ENCODE assay signal across 21 cellular contexts in the genomic region with DNA sequence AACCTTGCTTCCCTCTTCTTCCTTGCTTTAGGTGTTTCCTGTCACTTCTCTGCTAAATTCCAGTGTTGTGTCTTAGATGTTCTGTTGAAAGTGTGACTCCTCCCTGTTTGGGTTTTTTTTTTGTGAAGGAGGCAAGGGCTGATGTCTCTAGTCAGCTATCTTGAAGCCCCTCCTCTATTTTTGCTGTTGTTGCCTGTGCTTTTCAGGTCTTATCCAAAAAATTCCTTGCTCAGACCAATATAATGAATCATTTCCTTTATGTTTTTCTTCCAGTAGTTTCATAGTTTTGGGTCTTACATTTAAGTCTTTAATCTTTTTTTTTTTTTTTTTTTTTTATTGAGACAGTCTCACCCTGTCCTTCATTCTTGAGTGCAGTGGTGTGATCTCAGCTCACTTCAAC.
"Had no signal": no experiment of that assay in that cellular context is flagged by ENCODE, and none has a peak within 500 bp of the region (broad histone marks: within the 10 kb centered on the region; RNA-seq: fewer than 3 reads in every experiment).

No MANE protein-coding gene starts in this region.

- H3K4me1 Mint-ChIP-seq: nephron had no signal

- H3K36me3 ChIP-seq: lower lobe of right lung, tibial artery had no signal

- H3K4me3 ChIP-seq: dorsolateral prefrontal cortex, lower lobe of right lung, tibial artery had no signal

- DNase-seq: activated CD4-positive, alpha-beta T cell treated with anti-CD3 and anti-CD28 coated beads, Interleukin-2, amount 10 ng/mL, durations not matched to agents 24 days and 14 days; activated CD8-positive, alpha-beta T cell treated with anti-CD3 and anti-CD28 coated beads, Interleukin-2, amount 10 ng/mL, durations not matched to agents 7 days and 5 days; activated naive CD4-positive, alpha-beta T cell treated with anti-CD3 and anti-CD28 coated beads for 36 hours; activated T-cell treated with anti-CD3 and anti-CD28 coated beads, Interleukin-2, amount 50 U/mL, for 4 hours; dorsolateral prefrontal cortex; foreskin melanocyte; glutamatergic neuron; hypothalamus; islet precursor cell; lower lobe of right lung; posterior cingulate gyrus; retina; stimulated activated CD4-positive, alpha-beta T cell treated with anti-CD3 and anti-CD28 coated beads, Interleukin-12 subunit alpha, Interleukin-12 subunit beta, amount 100 ng/mL, for 4 hours; stimulated activated CD4-positive, alpha-beta T cell treated with anti-CD3 and anti-CD28 coated beads, Interleukin-1b, Interleukin-23, amount 100 ng/mL, for 48 hours; stimulated activated CD8-positive, alpha-beta memory T cell treated with anti-CD3 and anti-CD28 coated beads, Interleukin-4, amount 100 ng/mL, for 48 hours; stimulated activated naive CD4-positive, alpha-beta T cell treated with Interleukin-2 at 50 U/mL for 16 hours; substantia nigra; T1000; tibial artery had no signal

- H3K27ac ChIP-seq: dorsolateral prefrontal cortex, epithelial cell of prostate, lower lobe of right lung, tibial artery had no signal

- ATAC-seq: activated CD8-positive, alpha-beta T cell treated with anti-CD3 and anti-CD28 coated beads, Interleukin-2, amount 10 ng/mL, durations not matched to agents 7 days and 5 days; activated T-cell treated with anti-CD3 and anti-CD28 coated beads, Interleukin-2, amount 50 U/mL, for 4 hours had no signal

- H3K27ac Mint-ChIP-seq: activated CD4-positive, alpha-beta T cell treated with anti-CD3 and anti-CD28 coated beads, Interleukin-2, amount 10 ng/mL, durations not matched to agents 24 days and 14 days; activated CD8-positive, alpha-beta T cell treated with anti-CD3 and anti-CD28 coated beads, Interleukin-2, amount 10 ng/mL, durations not matched to agents 7 days and 5 days; activated naive CD4-positive, alpha-beta T cell treated with anti-CD3 and anti-CD28 coated beads for 36 hours; nephron had no signal

- H3K4me3 Mint-ChIP-seq: activated CD4-positive, alpha-beta T cell treated with anti-CD3 and anti-CD28 coated beads, Interleukin-2, amount 10 ng/mL, durations not matched to agents 24 days and 14 days; activated CD8-positive, alpha-beta T cell treated with anti-CD3 and anti-CD28 coated beads, Interleukin-2, amount 10 ng/mL, durations not matched to agents 7 days and 5 days; activated naive CD4-positive, alpha-beta T cell treated with anti-CD3 and anti-CD28 coated beads for 36 hours; activated T-cell treated with anti-CD3 and anti-CD28 coated beads, Interleukin-2, amount 50 U/mL, for 4 hours; nephron had no signal

- H3K27me3 Mint-ChIP-seq: activated CD4-positive, alpha-beta T cell treated with anti-CD3 and anti-CD28 coated beads, Interleukin-2, amount 10 ng/mL, durations not matched to agents 24 days and 14 days had no signal

- H3K27me3 ChIP-seq: dorsolateral prefrontal cortex, tibial artery had no signal
